ENCODE assay signal across 12 cellular contexts in genomic region chr17:30520436-30520835, GRCh38. TPM values are rescaled to one million over a fixed set of nuclear protein-coding genes. Genes with fewer than 3 reads are reported as not detected.
DNase-seq lines count a peak whose midpoint lies in the region; ATAC-seq and TF ChIP-seq lines count a peak whose summit lies in the region.
"Had no signal": no experiment of that assay in that cellular context is flagged by ENCODE, and none has a peak within 500 bp of the region (broad histone marks: within the 10 kb centered on the region; RNA-seq: fewer than 3 reads in every experiment).

No MANE protein-coding gene starts in this region.

- H3K4me2 ChIP-seq in fibroblast of lung (ENCODE audit: extremely low read depth, insufficient read depth, low read length) = peak overlapping the region; percentile 69

- H2AFZ ChIP-seq in fibroblast of lung (ENCODE audit: low read length) = no peak overlapping the region

- no peaks in the 10 kb centered on the region for H3K9me3 ChIP-seq in CD4-positive, CD25-positive, alpha-beta regulatory T cell (ENCODE audit: control insufficient read depth in 2 of 2, low read length in 2 of 2)
- H3K9me3 ChIP-seq in fibroblast of lung (ENCODE audit: control insufficient read depth, insufficient read depth, low read depth, low read length) = no peaks in the 10 kb centered on the region
- no peaks in the 10 kb centered on the region for H3K9me3 ChIP-seq in esophagus squamous epithelium

- 30 to 35% methylated on average over 2 of the region's 2 CpGs for WGBS in esophagus squamous epithelium, 2 donors

- H3K36me3 ChIP-seq in CD4-positive, CD25-positive, alpha-beta regulatory T cell (ENCODE audit: control insufficient read depth, insufficient read depth, low read length) = peaks cover 50% of the 10 kb centered on the region
- H3K36me3 ChIP-seq in fibroblast of lung (ENCODE audit: control insufficient read depth, insufficient read depth, low read length) (peaks cover 4% of the 10 kb centered on the region), esophagus squamous epithelium (peaks cover 14 to 81% (median 19%) of the 10 kb centered on the region in 3 donors)

- TF ChIP-seq CTCF in fibroblast of lung (conservative IDR thresholded peaks at IDR 0.05 in 1 of 2, IDR thresholded peaks at IDR 0.05 in 1 of 2; ENCODE audit: low read depth in 1 of 2, low read length in 2 of 2) (no peak), esophagus squamous epithelium (IDR thresholded peaks at IDR 0.05) (no peak)

- no peak for ATAC-seq in CD4-positive, CD25-positive, alpha-beta regulatory T cell (ENCODE audit: low read depth in 2 of 2)
- peak; percentile 68 for ATAC-seq in sciatic nerve
- ATAC-seq: activated CD4-positive, CD25-positive, alpha-beta regulatory T cell treated with anti-CD3 and anti-CD28 coated beads, Interleukin-2, amount 50 U/mL, for 24 hours had no signal

- no peak overlapping the region for H3K4me3 Mint-ChIP-seq in CD4-positive, CD25-positive, alpha-beta regulatory T cell

- no peak for DNase-seq in CD4-positive, CD25-positive, alpha-beta regulatory T cell
- DNase-seq in RPMI7951 (ENCODE audit: low read depth) (peak; percentile 73), fibroblast of lung (ENCODE audit: low read depth in 2 of 2) (peak; percentile 31 to 74), sciatic nerve (ENCODE audit: low spot score) (no peak), NCI-H128 (lab: John Stamatoyannopoulos, UW; ENCODE audit: unreplicated experiment) (no peak), inferior parietal cortex (ENCODE audit: extremely low spot score) (no peak), esophagus squamous epithelium (lab: John Stamatoyannopoulos, UW) (no peak)
- no peak for DNase-seq in stimulated activated CD4-positive, alpha-beta T cell treated with anti-CD3 and anti-CD28 coated beads, Interleukin-2, amount 100 ng/mL, for 48 hours
- DNase-seq: activated naive CD4-positive, alpha-beta T cell treated with Interleukin-2 at 50 U/mL for 16 hours; NCI-H526 had no signal

- H3K9ac ChIP-seq in fibroblast of lung (ENCODE audit: insufficient read depth, low read length) = no peak overlapping the region

- no peak overlapping the region for H3K4me3 ChIP-seq in CD4-positive, CD25-positive, alpha-beta regulatory T cell (ENCODE audit: low read depth, low read length)
- H3K4me3 ChIP-seq in fibroblast of lung (replicated peaks in 1 of 4; ENCODE audit: control extremely low read depth in 1 of 4, insufficient read depth in 1 of 4, low read depth in 3 of 4, low read length in 4 of 4) (peak overlapping the region in 2 of 4 experiments; percentile 5), esophagus squamous epithelium (no peak overlapping the region)

- peak overlapping the region in 2 of 3 donors; percentile 4 to 47 for H3K27ac Mint-ChIP-seq in CD4-positive, CD25-positive, alpha-beta regulatory T cell

- peaks cover 0 to 1% (median 0%) of the 10 kb centered on the region in 7 donors for H3K9me3 Mint-ChIP-seq in CD4-positive, CD25-positive, alpha-beta regulatory T cell

- H3K27me3 ChIP-seq in CD4-positive, CD25-positive, alpha-beta regulatory T cell (ENCODE audit: control insufficient read depth, insufficient read depth, low read length) = no peaks in the 10 kb centered on the region
- no peaks in the 10 kb centered on the region for H3K27me3 ChIP-seq in fibroblast of lung (ENCODE audit: control insufficient read depth, insufficient read depth, low read length)
- no peaks in the 10 kb centered on the region for H3K27me3 ChIP-seq in esophagus squamous epithelium

- no peak for TF ChIP-seq POLR2A in esophagus squamous epithelium (IDR thresholded peaks at IDR 0.05)

- intact Hi-C loops in sciatic nerve (cut with DNase I) = no loop called here
- intact Hi-C loops in esophagus squamous epithelium (cut with DNase I) = no loop called here

- H3K4me1 ChIP-seq in CD4-positive, CD25-positive, alpha-beta regulatory T cell (ENCODE audit: control insufficient read depth, insufficient read depth, low read length, poor library complexity, severe bottlenecking) = no peaks in the 10 kb centered on the region
- peaks cover 13% of the 10 kb centered on the region for H3K4me1 ChIP-seq in fibroblast of lung (ENCODE audit: control insufficient read depth, extremely low read depth, insufficient read depth, low read length)
- H3K4me1 ChIP-seq in esophagus squamous epithelium = peaks cover 0 to 22% (median 11%) of the 10 kb centered on the region in 3 donors

- H3K79me2 ChIP-seq in fibroblast of lung (ENCODE audit: control insufficient read depth, insufficient read depth, low read length) = no peaks in the 10 kb centered on the region

- H3K4me1 Mint-ChIP-seq in CD4-positive, CD25-positive, alpha-beta regulatory T cell = peaks cover 2 to 9% (median 7%) of the 10 kb centered on the region in 4 donors

- H3K27me3 Mint-ChIP-seq in CD4-positive, CD25-positive, alpha-beta regulatory T cell = no peaks in the 10 kb centered on the region

- no peaks in the 10 kb centered on the region for H4K20me1 ChIP-seq in fibroblast of lung (ENCODE audit: control insufficient read depth, extremely low read depth, insufficient read depth, low read length)

- no peak overlapping the region for H3K27ac ChIP-seq in CD4-positive, CD25-positive, alpha-beta regulatory T cell (ENCODE audit: insufficient read depth, low read length, poor library complexity, severe bottlenecking)
- H3K27ac ChIP-seq in fibroblast of lung (ENCODE audit: insufficient read depth, low read length) (peak overlapping the region; percentile 92), esophagus squamous epithelium (peak overlapping the region in 2 of 4 donors; percentile 15 to 38)
- H3K27ac ChIP-seq: HL-60 had no signal

- peaks cover 50% of the 10 kb centered on the region for H3K36me3 Mint-ChIP-seq in CD4-positive, CD25-positive, alpha-beta regulatory T cell

RNA-seq across cellular contexts. Expression of gene GOSR1, which starts 43.2 kb away (rescaled TPM):
- 51.1 TPM for total RNA-seq in CD4-positive, CD25-positive, alpha-beta regulatory T cell
- 10 to 100 TPM; 42.8 to 71.4 (median 53.5) TPM for polyA plus RNA-seq in CD4-positive, CD25-positive, alpha-beta regulatory T cell
- 23.3 and 28.2 TPM in 2 replicates for total RNA-seq in RPMI7951 (2014; rRNA removed; shearing (Covaris generic))
- total RNA-seq in fibroblast of lung = 19.8 and 28.6 TPM in 2 replicates
- 44.5 and 44.7 TPM in 2 replicates for polyA plus RNA-seq in fibroblast of lung
- 32.5 and 40.1 TPM in 2 replicates for polyA plus RNA-seq in fibroblast of lung (2012)
- 4.5 and 12.0 TPM in 2 replicates for polyA minus RNA-seq in fibroblast of lung (ENCODE audit: low replicate concordance)
- total RNA-seq in sciatic nerve = 60.5 TPM
- total RNA-seq in esophagus squamous epithelium = 10 to 100 TPM; 19.4 to 50.4 (median 37.7) TPM

Comparison
In these comparisons a context has a peak if more than half of its experiments do, and no peak if none do; other contexts are left out.
1. DNase-seq: peak in RPMI7951 (single experiment) and fibroblast of lung (2 of 2); none in CD4-positive, CD25-positive, alpha-beta regulatory T cell (0 of 3), sciatic nerve (single experiment), stimulated activated CD4-positive, alpha-beta T cell treated with anti-CD3 and anti-CD28 coated beads, Interleukin-2, amount 100 ng/mL, for 48 hours (0 of 2), NCI-H128 (single experiment), inferior parietal cortex (single experiment) and esophagus squamous epithelium (single experiment).